In genomic region chr12:32604565-32604964, GRCh38 we compare ENCODE assay signal across 19 cellular contexts.
DNase-seq lines count a peak whose midpoint lies in the region; ATAC-seq and TF ChIP-seq lines count a peak whose summit lies in the region.
"Had no signal": no experiment of that assay in that cellular context is flagged by ENCODE, and none has a peak within 500 bp of the region (broad histone marks: within the 10 kb centered on the region; RNA-seq: fewer than 3 reads in every experiment).

No MANE protein-coding gene starts in this region.

- peaks cover 8% of the 10 kb centered on the region for H3K4me1 Mint-ChIP-seq in activated naive CD8-positive, alpha-beta T cell treated with anti-CD3 and anti-CD28 coated beads for 36 hours
- H3K4me1 Mint-ChIP-seq in activated naive CD8-positive, alpha-beta T cell treated with anti-CD3 and anti-CD28 coated beads, Interleukin-2, amount 50 U/mL, for 24 hours = peaks cover 8% of the 10 kb centered on the region
- peaks cover 19% of the 10 kb centered on the region for H3K4me1 Mint-ChIP-seq in WTC11

- H4K8ac ChIP-seq in mesenchymal stem cell (ENCODE audit: low read length) = no peak overlapping the region

- H2BK5ac ChIP-seq in mesenchymal stem cell (ENCODE audit: low read depth, low read length, poor library complexity, severe bottlenecking) = no peak overlapping the region

- CTCF ChIA-PET in WTC11 (lab: Charles Lee) = interaction anchor here (0.7 to 1.4 kb wide), 2 partner anchors 66 to 148 kb away, joined by 3 read pairs; no protein-coding TSS in a partner anchor

- H3K14ac ChIP-seq in mesenchymal stem cell (ENCODE audit: low read length in 2 of 2) = no peak overlapping the region

- no peak overlapping the region for H3K4ac ChIP-seq in mesenchymal stem cell (ENCODE audit: low read depth in 1 of 2, low read length in 2 of 2)

- H3K79me1 ChIP-seq in mesenchymal stem cell (replicated peaks; ENCODE audit: low read length, poor library complexity, severe bottlenecking) = peaks cover 10% of the 10 kb centered on the region

- no peak overlapping the region for H2AK5ac ChIP-seq in mesenchymal stem cell (ENCODE audit: low read length, severe bottlenecking)

- no peak overlapping the region for H3K23ac ChIP-seq in mesenchymal stem cell (ENCODE audit: low read length in 2 of 2)

- H3K27ac ChIP-seq in mesenchymal stem cell (ENCODE audit: low read length, poor library complexity, severe bottlenecking) (no peak overlapping the region), Peyer's patch (no peak overlapping the region)
- H3K27ac ChIP-seq: neutrophil, uterus had no signal

- H3K4me2 ChIP-seq in mesenchymal stem cell (ENCODE audit: low read length, poor library complexity, severe bottlenecking) = no peak overlapping the region

- no peak overlapping the region for H2BK120ac ChIP-seq in mesenchymal stem cell (ENCODE audit: low read depth, low read length)

- no peak overlapping the region for H2AFZ ChIP-seq in mesenchymal stem cell (ENCODE audit: low read depth, low read length)

- WGBS in mesenchymal stem cell = 86% methylated on average over 1 of the region's 2 CpGs

- H3K9ac ChIP-seq in mesenchymal stem cell (ENCODE audit: low read length) = peak overlapping the region; percentile 33

- H3K4me3 Mint-ChIP-seq in activated naive CD8-positive, alpha-beta T cell treated with anti-CD3 and anti-CD28 coated beads for 36 hours = no peak overlapping the region
- H3K4me3 Mint-ChIP-seq in activated naive CD8-positive, alpha-beta T cell treated with anti-CD3 and anti-CD28 coated beads, Interleukin-2, amount 50 U/mL, for 24 hours = no peak overlapping the region
- H3K4me3 Mint-ChIP-seq in WTC11 = no peak overlapping the region
- H3K4me3 Mint-ChIP-seq: activated CD4-positive, alpha-beta memory T cell treated with anti-CD3 and anti-CD28 coated beads for 36 hours; CD4-positive, CD25-positive, alpha-beta regulatory T cell had no signal

- H3K27me3 Mint-ChIP-seq in activated naive CD8-positive, alpha-beta T cell treated with anti-CD3 and anti-CD28 coated beads for 36 hours = no peaks in the 10 kb centered on the region
- H3K27me3 Mint-ChIP-seq in activated naive CD8-positive, alpha-beta T cell treated with anti-CD3 and anti-CD28 coated beads, Interleukin-2, amount 50 U/mL, for 24 hours = no peaks in the 10 kb centered on the region
- no peaks in the 10 kb centered on the region for H3K27me3 Mint-ChIP-seq in WTC11 (ENCODE audit: low read depth)

- H3K9me3 Mint-ChIP-seq in activated naive CD8-positive, alpha-beta T cell treated with anti-CD3 and anti-CD28 coated beads for 36 hours = no peaks in the 10 kb centered on the region
- H3K9me3 Mint-ChIP-seq in activated naive CD8-positive, alpha-beta T cell treated with anti-CD3 and anti-CD28 coated beads, Interleukin-2, amount 50 U/mL, for 24 hours = no peaks in the 10 kb centered on the region
- H3K9me3 Mint-ChIP-seq in WTC11 = no peaks in the 10 kb centered on the region
- H3K9me3 Mint-ChIP-seq: activated CD4-positive, alpha-beta memory T cell treated with anti-CD3 and anti-CD28 coated beads for 36 hours; CD4-positive, CD25-positive, alpha-beta regulatory T cell had no signal

- H3K4me3 ChIP-seq in mesenchymal stem cell (ENCODE audit: insufficient read depth in 1 of 2, low read depth in 1 of 2, low read length in 2 of 2) (no peak overlapping the region), Peyer's patch (no peak overlapping the region)
- H3K4me3 ChIP-seq: skin epidermis, uterus had no signal

- H3K27ac Mint-ChIP-seq in activated naive CD8-positive, alpha-beta T cell treated with anti-CD3 and anti-CD28 coated beads for 36 hours = peak overlapping the region; percentile 66
- no peak overlapping the region for H3K27ac Mint-ChIP-seq in activated naive CD8-positive, alpha-beta T cell treated with anti-CD3 and anti-CD28 coated beads, Interleukin-2, amount 50 U/mL, for 24 hours
- H3K27ac Mint-ChIP-seq in WTC11 = peak overlapping the region; percentile 57
- H3K27ac Mint-ChIP-seq: activated CD4-positive, alpha-beta memory T cell treated with anti-CD3 and anti-CD28 coated beads for 36 hours; CD4-positive, CD25-positive, alpha-beta regulatory T cell had no signal

- no peak for TF ChIP-seq POLR2A in Peyer's patch (IDR thresholded peaks at IDR 0.05)

- H2BK12ac ChIP-seq in mesenchymal stem cell (ENCODE audit: low read length in 2 of 2) = no peak overlapping the region

- H3K27me3 ChIP-seq in mesenchymal stem cell (ENCODE audit: control insufficient read depth in 1 of 2, insufficient read depth in 1 of 2, low read length in 2 of 2) (no peaks in the 10 kb centered on the region), Peyer's patch (no peaks in the 10 kb centered on the region)
- H3K27me3 ChIP-seq: neutrophil, uterus had no signal

- no peak overlapping the region for H4K91ac ChIP-seq in mesenchymal stem cell (ENCODE audit: low read length)

- peak overlapping the region in 1 of 2 experiments; percentile 18 for H3K18ac ChIP-seq in mesenchymal stem cell (ENCODE audit: low read depth in 1 of 2, low read length in 2 of 2)

- no peak for ATAC-seq in activated naive CD8-positive, alpha-beta T cell treated with anti-CD3 and anti-CD28 coated beads, Interleukin-2, amount 50 U/mL, for 24 hours
- ATAC-seq in WTC11 = no peak

- H3K36me3 ChIP-seq in mesenchymal stem cell (ENCODE audit: control insufficient read depth in 1 of 2, insufficient read depth in 2 of 2, low read depth in 1 of 2, low read length in 2 of 2) = peaks cover 14 to 19% of the 10 kb centered on the region in 2 experiments
- peaks cover 0 to 66% (median 5%) of the 10 kb centered on the region in 3 donors for H3K36me3 ChIP-seq in Peyer's patch
- H3K36me3 ChIP-seq: uterus had no signal

- no peak overlapping the region for H2BK15ac ChIP-seq in mesenchymal stem cell (ENCODE audit: low read depth, poor library complexity, severe bottlenecking)

- POLR2A ChIA-PET in WTC11 (lab: Charles Lee) = interaction anchor here (0.6 kb wide), 2 partner anchors 128 to 1008 kb away, joined by 3 to 4 read pairs; no protein-coding TSS in a partner anchor

- H3K4me1 ChIP-seq in mesenchymal stem cell (ENCODE audit: control insufficient read depth, insufficient read depth, low read depth, low read length) (peaks cover 2% of the 10 kb centered on the region), Peyer's patch (no peaks in the 10 kb centered on the region)
- H3K4me1 ChIP-seq: uterus had no signal

- no peaks in the 10 kb centered on the region for H3K9me3 ChIP-seq in mesenchymal stem cell (ENCODE audit: control insufficient read depth, low read length)
- H3K9me3 ChIP-seq in Peyer's patch = no peaks in the 10 kb centered on the region
- H3K9me3 ChIP-seq: neutrophil, uterus had no signal

- no peak for DNase-seq in activated naive CD8-positive, alpha-beta T cell treated with anti-CD3 and anti-CD28 coated beads for 36 hours
- DNase-seq in activated naive CD8-positive, alpha-beta T cell treated with anti-CD3 and anti-CD28 coated beads, Interleukin-2, amount 50 U/mL, for 24 hours = no peak
- DNase-seq in WTC11 (ENCODE audit: low spot score) = no peak
- DNase-seq in mesenchymal stem cell = no peak
- DNase-seq in middle frontal gyrus (ENCODE audit: extremely low spot score, low spot score) = no peak
- no peak for DNase-seq in Peyer's patch
- DNase-seq in NCI-H774 (lab: John Stamatoyannopoulos, UW) = no peak
- DNase-seq: aorta, DMS153, Karpas-422, NCI-H1694, NCI-H2171, NCI-H524, RPMI8226, uterus had no signal

- TF ChIP-seq CTCF in WTC11 (IDR thresholded peaks at IDR 0.05) (no peak), Peyer's patch (IDR thresholded peaks at IDR 0.05) (no peak)

- H3K36me3 Mint-ChIP-seq in activated naive CD8-positive, alpha-beta T cell treated with anti-CD3 and anti-CD28 coated beads for 36 hours = no peaks in the 10 kb centered on the region
- no peaks in the 10 kb centered on the region for H3K36me3 Mint-ChIP-seq in activated naive CD8-positive, alpha-beta T cell treated with anti-CD3 and anti-CD28 coated beads, Interleukin-2, amount 50 U/mL, for 24 hours (ENCODE audit: low read depth)
- H3K36me3 Mint-ChIP-seq in WTC11 = peaks cover 29% of the 10 kb centered on the region
- H3K36me3 Mint-ChIP-seq: activated CD4-positive, alpha-beta memory T cell treated with anti-CD3 and anti-CD28 coated beads for 36 hours; CD4-positive, CD25-positive, alpha-beta regulatory T cell had no signal

TF ChIP-seq in WTC11, 78 proteins besides CTCF, POLR2A, EP300 and RAD21:
- no peak for TF ChIP-seq FOXK1 (CRISPR knock-in tag; IDR thresholded peaks at IDR 0.05)
- no peak for TF ChIP-seq ATF1 (CRISPR knock-in tag; IDR thresholded peaks at IDR 0.05)
- TF ChIP-seq, protein P1, sequence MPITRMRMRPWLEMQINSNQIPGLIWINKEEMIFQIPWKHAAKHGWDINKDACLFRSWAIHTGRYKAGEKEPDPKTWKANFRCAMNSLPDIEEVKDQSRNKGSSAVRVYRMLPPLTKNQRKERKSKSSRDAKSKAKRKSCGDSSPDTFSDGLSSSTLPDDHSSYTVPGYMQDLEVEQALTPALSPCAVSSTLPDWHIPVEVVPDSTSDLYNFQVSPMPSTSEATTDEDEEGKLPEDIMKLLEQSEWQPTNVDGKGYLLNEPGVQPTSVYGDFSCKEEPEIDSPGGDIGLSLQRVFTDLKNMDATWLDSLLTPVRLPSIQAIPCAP (CRISPR knock-in tag; IDR thresholded peaks at IDR 0.05) = no peak
